Comparison of ENCODE assay signal across 11 cellular contexts in the genomic region with DNA sequence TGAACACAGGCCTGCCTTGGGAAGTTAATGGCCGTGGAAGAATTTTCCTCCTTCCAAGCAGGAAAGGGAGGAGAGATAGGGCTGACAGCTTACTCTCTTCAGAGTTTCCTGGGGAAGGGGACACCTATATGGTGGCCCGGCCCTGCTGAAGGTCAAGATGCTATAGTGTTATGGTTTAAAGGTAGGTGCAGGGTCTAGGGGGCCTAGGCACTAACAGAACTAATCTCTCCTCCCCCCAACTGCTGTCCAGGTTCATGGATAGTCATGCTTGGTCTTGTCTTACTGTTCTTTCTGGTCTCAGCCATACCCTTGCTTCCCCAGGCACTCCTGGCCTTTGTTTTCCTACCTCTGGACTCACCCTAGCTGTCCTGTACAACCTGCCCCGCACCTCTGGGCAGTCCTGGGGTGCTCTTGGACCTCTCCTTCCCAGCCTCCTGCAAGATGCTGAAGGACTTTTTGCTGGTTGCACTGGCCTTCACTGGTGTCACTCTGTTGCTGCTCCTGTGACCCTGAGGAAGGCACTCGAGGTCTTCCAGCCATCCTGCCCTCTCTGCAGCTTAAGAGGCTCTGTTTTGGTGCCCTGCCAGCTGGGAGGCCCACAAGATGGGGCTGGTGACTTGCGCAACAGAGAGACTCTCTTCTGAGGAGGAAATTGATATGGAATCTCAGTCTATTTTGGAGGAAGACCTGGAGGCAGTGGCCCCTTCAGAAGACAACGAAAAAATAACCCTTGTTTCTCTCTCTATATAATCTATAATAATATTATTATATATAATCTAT. TPM values are rescaled to one million over a fixed set of nuclear protein-coding genes. Genes with fewer than 3 reads are reported as not detected.
DNase-seq lines count a peak whose midpoint lies in the region; ATAC-seq, FAIRE-seq and TF ChIP-seq lines count a peak whose summit lies in the region.
"Had no signal": no experiment of that assay in that cellular context is flagged by ENCODE, and none has a peak within 500 bp of the region (broad histone marks: within the 10 kb centered on the region; RNA-seq: fewer than 3 reads in every experiment).

No MANE protein-coding gene starts in this region.

- no peak for FAIRE-seq in HepG2 (lab: Jason Lieb, UNC)

- DNase-seq in HepG2 (ENCODE audit: low spot score) (no peak), right lobe of liver (no peak), NOMO-1 (lab: John Stamatoyannopoulos, UW; ENCODE audit: unreplicated experiment in 2 of 2) (peak; percentile 47 to 59), chondrocyte (ENCODE audit: low spot score) (no peak), GM20000 (ENCODE audit: low spot score) (no peak), esophagus squamous epithelium (lab: John Stamatoyannopoulos, UW) (no peak)
- DNase-seq: central memory CD4-positive, alpha-beta T cell had no signal

- no peak overlapping the region for H3K27ac Mint-ChIP-seq in chondrocyte (ENCODE audit: unreplicated experiment)

- TF ChIP-seq CTCF in HepG2 (CRISPR knock-in tag; IDR thresholded peaks at IDR 0.05): peak; percentile 36
- TF ChIP-seq CTCF in right lobe of liver (IDR thresholded peaks at IDR 0.05): no peak
- TF ChIP-seq CTCF in chondrocyte (IDR thresholded peaks at IDR 0.05): peak; percentile 14
- no peak for TF ChIP-seq CTCF in GM20000 (IDR thresholded peaks at IDR 0.05; ENCODE audit: extremely low read depth, missing control alignments)
- no peak for TF ChIP-seq CTCF in esophagus squamous epithelium (IDR thresholded peaks at IDR 0.05)

- no peaks in the 10 kb centered on the region for H3K4me1 ChIP-seq in HepG2 (ENCODE audit: insufficient read depth, low read length)
- peaks cover 0 to 15% (median 3%) of the 10 kb centered on the region in 4 donors for H3K4me1 ChIP-seq in right lobe of liver
- H3K4me1 ChIP-seq in esophagus squamous epithelium: peaks cover 0 to under 1% (median 0%) of the 10 kb centered on the region in 3 donors
- H3K4me1 ChIP-seq: parathyroid adenoma had no signal

- H3K36me3 ChIP-seq in HepG2 (replicated peaks in 1 of 2; ENCODE audit: control insufficient read depth in 1 of 2, insufficient read depth in 2 of 2, low read length in 2 of 2) (no peaks in the 10 kb centered on the region), right lobe of liver (no peaks in the 10 kb centered on the region), esophagus squamous epithelium (no peaks in the 10 kb centered on the region)

- H2AFZ ChIP-seq in HepG2 (ENCODE audit: low read length): no peak overlapping the region
- H2AFZ ChIP-seq: parathyroid adenoma had no signal

- H3K36me3 Mint-ChIP-seq in chondrocyte (ENCODE audit: low read depth): no peaks in the 10 kb centered on the region

- H3K4me2 ChIP-seq in HepG2 (ENCODE audit: low read depth, low read length): no peak overlapping the region

- WGBS in HepG2 (ENCODE audit: low lambda C conversion rate): 27% methylated on average over 6 of the region's 6 CpGs
- WGBS in right lobe of liver (ENCODE audit: insufficient coverage, low coverage, low lambda C conversion rate, missing lambda C conversion rate): 38% methylated on average over 4 of the region's 6 CpGs
- 63 to 67% methylated on average over 6 of the region's 6 CpGs for WGBS in esophagus squamous epithelium, 2 donors

- CTCF ChIA-PET in HepG2 (lab: Yijun Ruan, JAX; ENCODE audit: low intra/inter-chr PET ratio, low total read pairs): no interaction called here

- H3K9me3 ChIP-seq in HepG2 (ENCODE audit: low read length) (no peaks in the 10 kb centered on the region), right lobe of liver (no peaks in the 10 kb centered on the region), esophagus squamous epithelium (no peaks in the 10 kb centered on the region)

- intact Hi-C loops in HepG2 (cut with micrococcal nuclease; ENCODE audit: unreplicated experiment) (no loop called here), right lobe of liver (cut with DNase I) (no loop called here), esophagus squamous epithelium (cut with DNase I) (no loop called here)

- no peaks in the 10 kb centered on the region for H3K79me2 ChIP-seq in HepG2 (ENCODE audit: insufficient read depth, low read length)
- H3K79me2 ChIP-seq: parathyroid adenoma had no signal

- BruUV-seq in HepG2 (replicated peaks; lab: Mats Ljungman, UMichigan): no TSS peak

- POLR2A ChIA-PET in HepG2 (lab: Yijun Ruan, JAX): no interaction called here

- H3K27ac ChIP-seq in HepG2 (ENCODE audit: extremely low read length, insufficient read depth, low read length) (no peak overlapping the region), right lobe of liver (no peak overlapping the region), esophagus squamous epithelium (no peak overlapping the region)
- H3K27ac ChIP-seq: parathyroid adenoma had no signal

- H3K4me3 Mint-ChIP-seq in chondrocyte (ENCODE audit: unreplicated experiment): no peak overlapping the region

- TF ChIP-seq RAD21 in HepG2 (CRISPR knock-in tag; IDR thresholded peaks at IDR 0.05): no peak

- TF ChIP-seq POLR2A in HepG2 (IDR thresholded peaks at IDR 0.05; ENCODE audit: insufficient read depth in 1 of 2, low read depth in 2 of 2, low read length in 2 of 2) (no peak), right lobe of liver (IDR thresholded peaks at IDR 0.05) (no peak), esophagus squamous epithelium (IDR thresholded peaks at IDR 0.05) (no peak)

- no peaks in the 10 kb centered on the region for H3K4me1 Mint-ChIP-seq in chondrocyte (ENCODE audit: low read depth)

- TF ChIP-seq EP300 in HepG2 (IDR thresholded peaks at IDR 0.05; ENCODE audit: low read depth in 2 of 2, low read length in 2 of 2) (no peak), HepG2 (CRISPR knock-in tag; IDR thresholded peaks at IDR 0.05; ENCODE audit: borderline replicate concordance) (no peak)

- H3K27me3 ChIP-seq in HepG2 (ENCODE audit: control insufficient read depth in 1 of 2, insufficient read depth in 2 of 2, low read length in 2 of 2) (peaks cover 0 to 4% of the 10 kb centered on the region in 2 experiments; a peak in 1 of 5 replicates), right lobe of liver (no peaks in the 10 kb centered on the region), esophagus squamous epithelium (peaks cover 0 to 20% (median 0%) of the 10 kb centered on the region in 4 donors)

- no peak overlapping the region for H3K9ac ChIP-seq in HepG2 (ENCODE audit: insufficient read depth, low read depth, low read length)
- H3K9ac ChIP-seq: parathyroid adenoma had no signal

- peaks cover 12% of the 10 kb centered on the region for H3K27me3 Mint-ChIP-seq in chondrocyte (ENCODE audit: low read depth)

- H3K9me3 Mint-ChIP-seq in chondrocyte (ENCODE audit: low read depth): no peaks in the 10 kb centered on the region

- no peak overlapping the region for H3K4me3 ChIP-seq in HepG2 (replicated peaks in 1 of 3; ENCODE audit: insufficient read depth in 1 of 3, low read depth in 2 of 3, low read length in 3 of 3)
- no peak overlapping the region for H3K4me3 ChIP-seq in right lobe of liver
- H3K4me3 ChIP-seq in esophagus squamous epithelium: no peak overlapping the region

- no peaks in the 10 kb centered on the region for H4K20me1 ChIP-seq in HepG2 (ENCODE audit: insufficient read depth, low read length)

- in situ Hi-C loops in HepG2 (cut with HindIII; ENCODE audit: extremely low pct_ligation_motif_present, low pct_unique_long_range_greater_than_20kb): no loop called here

- ATAC-seq in HepG2: peak; percentile 38; the same call in 1 of the 3 replicates
- ATAC-seq in right lobe of liver: no peak
- no peak for ATAC-seq in GM21529 (IDR thresholded peaks at IDR 0.05; ENCODE audit: unreplicated experiment)
- no peak for ATAC-seq in HG03025 (IDR thresholded peaks at IDR 0.05; ENCODE audit: low FRiP score, unreplicated experiment)

RNA-seq across cellular contexts. Expression of gene SEC14L3, which starts 17.9 kb away (rescaled TPM):
- not detected in 2 replicates for total RNA-seq in HepG2 (2016; rRNA removed; fragmentation: Illumina TruSeq; extraction: Trizol)
- total RNA-seq in HepG2 (2016; cell fraction: cytosol; rRNA removed; fragmentation: Illumina TruSeq; extraction: Trizol; ENCODE audit: low read depth): not detected in 2 replicates
- not detected in 2 replicates for total RNA-seq in HepG2 (2016; cell fraction: insoluble cytoplasmic fraction; rRNA removed; fragmentation: Illumina TruSeq; extraction: Trizol)
- not detected in 2 replicates for total RNA-seq in HepG2 (2016; cell fraction: membrane; rRNA removed; fragmentation: Illumina TruSeq; extraction: Trizol)
- not detected in 2 replicates for total RNA-seq in HepG2 (2016; cell fraction: nucleus; rRNA removed; fragmentation: Illumina TruSeq; extraction: Trizol)
- polyA plus RNA-seq in HepG2 (2011; rRNA removed): not detected in 2 replicates
- polyA plus RNA-seq in HepG2 (2011; cell fraction: cytosol; rRNA removed): not detected in 2 replicates
- polyA plus RNA-seq in HepG2 (2011; cell fraction: nucleus; rRNA removed): not detected in 2 replicates
- polyA plus RNA-seq in HepG2 (2012): not detected in 2 replicates
- not detected in 2 replicates for polyA plus RNA-seq in HepG2 (2016; cell fraction: cytosol; fragmentation: Illumina TruSeq; extraction: Trizol; ENCODE audit: low read depth)
- not detected in 2 replicates for polyA plus RNA-seq in HepG2 (2016; cell fraction: insoluble cytoplasmic fraction; fragmentation: Illumina TruSeq; extraction: Trizol; ENCODE audit: low read depth)
- not detected in 2 replicates for polyA plus RNA-seq in HepG2 (2016; cell fraction: membrane; fragmentation: Illumina TruSeq; extraction: Trizol; ENCODE audit: low read depth)
- polyA plus RNA-seq in HepG2 (2016; cell fraction: nucleus; fragmentation: Illumina TruSeq; extraction: Trizol; ENCODE audit: insufficient read depth, low read depth): not detected in 2 replicates
- polyA minus RNA-seq in HepG2 (2011; rRNA and poly(A)+ RNA removed; ENCODE audit: low replicate concordance): 0.07 TPM in 1 of 2 replicates, not detected in the other
- polyA minus RNA-seq in HepG2 (2011; cell fraction: cytosol; rRNA and poly(A)+ RNA removed): not detected in 2 replicates
- not detected in 2 replicates for polyA minus RNA-seq in HepG2 (2011; cell fraction: nucleus; rRNA and poly(A)+ RNA removed)
- 1 to 10 TPM in 1 of 6 experiments, under 1 TPM in 3, not detected in 2; 0.31 to 1.1 (median 0.55) TPM for total RNA-seq in right lobe of liver
- not detected in 3 replicates for total RNA-seq in chondrocyte
- under 1 TPM in 1 of 4 donors, not detected in 3; 0.19 TPM for total RNA-seq in esophagus squamous epithelium
- total RNA-seq: T-helper 2 cell treated with Interferon-gamma antibody and Interleukin-4, amounts not matched to agents 100 ng/mL and 5 ng/mL, for 36 hours had no signal

RNA-seq across cellular contexts. Expression of gene MTFP1, which starts 28.4 kb away (rescaled TPM):
- total RNA-seq in HepG2 (2016; rRNA removed; fragmentation: Illumina TruSeq; extraction: Trizol) (40.3 and 45.6 TPM in 2 replicates), right lobe of liver (10 to 100 TPM in 3 of 6 experiments, 1 to 10 TPM in 3; 4.2 to 30.1 (median 9.1) TPM), chondrocyte (9.3 to 12.7 TPM (median 12.1 TPM) in 3 replicates), esophagus squamous epithelium (10 to 100 TPM; 15.9 to 21.2 (median 19.0) TPM)
- 33.4 and 35.3 TPM in 2 replicates for total RNA-seq in HepG2 (2016; cell fraction: cytosol; rRNA removed; fragmentation: Illumina TruSeq; extraction: Trizol; ENCODE audit: low read depth)
- 40.9 and 46.1 TPM in 2 replicates for total RNA-seq in HepG2 (2016; cell fraction: insoluble cytoplasmic fraction; rRNA removed; fragmentation: Illumina TruSeq; extraction: Trizol)
- total RNA-seq in HepG2 (2016; cell fraction: membrane; rRNA removed; fragmentation: Illumina TruSeq; extraction: Trizol): 44.5 and 56.8 TPM in 2 replicates
- total RNA-seq in HepG2 (2016; cell fraction: nucleus; rRNA removed; fragmentation: Illumina TruSeq; extraction: Trizol): 24.5 and 30.0 TPM in 2 replicates
- 29.5 TPM in 2 replicates for polyA plus RNA-seq in HepG2 (2011; rRNA removed)
- 33.0 and 55.8 TPM in 2 replicates for polyA plus RNA-seq in HepG2 (2011; cell fraction: cytosol; rRNA removed)
- polyA plus RNA-seq in HepG2 (2011; cell fraction: nucleus; rRNA removed): 33.3 and 33.4 TPM in 2 replicates
- 16.5 and 23.5 TPM in 2 replicates for polyA plus RNA-seq in HepG2 (2012)
- polyA plus RNA-seq in HepG2 (2016; cell fraction: cytosol; fragmentation: Illumina TruSeq; extraction: Trizol; ENCODE audit: low read depth): 26.8 and 41.3 TPM in 2 replicates
- 32.6 and 35.9 TPM in 2 replicates for polyA plus RNA-seq in HepG2 (2016; cell fraction: insoluble cytoplasmic fraction; fragmentation: Illumina TruSeq; extraction: Trizol; ENCODE audit: low read depth)
- 36.2 and 46.2 TPM in 2 replicates for polyA plus RNA-seq in HepG2 (2016; cell fraction: membrane; fragmentation: Illumina TruSeq; extraction: Trizol; ENCODE audit: low read depth)
- 42.3 and 44.8 TPM in 2 replicates for polyA plus RNA-seq in HepG2 (2016; cell fraction: nucleus; fragmentation: Illumina TruSeq; extraction: Trizol; ENCODE audit: insufficient read depth, low read depth)
- 41.9 and 45.1 TPM in 2 replicates for polyA minus RNA-seq in HepG2 (2011; rRNA and poly(A)+ RNA removed; ENCODE audit: low replicate concordance)
- 13.7 and 14.0 TPM in 2 replicates for polyA minus RNA-seq in HepG2 (2011; cell fraction: cytosol; rRNA and poly(A)+ RNA removed)
- polyA minus RNA-seq in HepG2 (2011; cell fraction: nucleus; rRNA and poly(A)+ RNA removed): 5.2 and 9.7 TPM in 2 replicates

RNA-seq across cellular contexts. Expression of gene SEC14L4, which starts 51.6 kb away (rescaled TPM):
- not detected in 2 replicates for total RNA-seq in HepG2 (2016; rRNA removed; fragmentation: Illumina TruSeq; extraction: Trizol)
- not detected in 2 replicates for total RNA-seq in HepG2 (2016; cell fraction: cytosol; rRNA removed; fragmentation: Illumina TruSeq; extraction: Trizol; ENCODE audit: low read depth)
- total RNA-seq in HepG2 (2016; cell fraction: insoluble cytoplasmic fraction; rRNA removed; fragmentation: Illumina TruSeq; extraction: Trizol): 0.04 TPM in 1 of 2 replicates, not detected in the other
- total RNA-seq in HepG2 (2016; cell fraction: membrane; rRNA removed; fragmentation: Illumina TruSeq; extraction: Trizol): not detected in 2 replicates
- total RNA-seq in HepG2 (2016; cell fraction: nucleus; rRNA removed; fragmentation: Illumina TruSeq; extraction: Trizol): not detected in 2 replicates
- polyA plus RNA-seq in HepG2 (2011; rRNA removed): 0.59 and 0.93 TPM in 2 replicates
- polyA plus RNA-seq in HepG2 (2011; cell fraction: cytosol; rRNA removed): 0.39 and 0.47 TPM in 2 replicates
- 1.6 and 2.3 TPM in 2 replicates for polyA plus RNA-seq in HepG2 (2011; cell fraction: nucleus; rRNA removed)
- polyA plus RNA-seq in HepG2 (2012): 0.58 and 0.65 TPM in 2 replicates
- polyA plus RNA-seq in HepG2 (2016; cell fraction: cytosol; fragmentation: Illumina TruSeq; extraction: Trizol; ENCODE audit: low read depth): not detected in 2 replicates
- not detected in 2 replicates for polyA plus RNA-seq in HepG2 (2016; cell fraction: insoluble cytoplasmic fraction; fragmentation: Illumina TruSeq; extraction: Trizol; ENCODE audit: low read depth)
- not detected in 2 replicates for polyA plus RNA-seq in HepG2 (2016; cell fraction: membrane; fragmentation: Illumina TruSeq; extraction: Trizol; ENCODE audit: low read depth)
- not detected in 2 replicates for polyA plus RNA-seq in HepG2 (2016; cell fraction: nucleus; fragmentation: Illumina TruSeq; extraction: Trizol; ENCODE audit: insufficient read depth, low read depth)
- polyA minus RNA-seq in HepG2 (2011; rRNA and poly(A)+ RNA removed; ENCODE audit: low replicate concordance): 0.94 and 6.3 TPM in 2 replicates
- polyA minus RNA-seq in HepG2 (2011; cell fraction: cytosol; rRNA and poly(A)+ RNA removed): 0.40 TPM in 1 of 2 replicates, not detected in the other
- polyA minus RNA-seq in HepG2 (2011; cell fraction: nucleus; rRNA and poly(A)+ RNA removed): 0.13 and 0.99 TPM in 2 replicates
- total RNA-seq in right lobe of liver: 10 to 100 TPM in 5 of 6 experiments, 1 to 10 TPM in 1; 9.4 to 27.7 (median 17.9) TPM
- total RNA-seq in chondrocyte: not detected in 3 replicates
- not detected for total RNA-seq in esophagus squamous epithelium
- total RNA-seq: T-helper 2 cell treated with Interferon-gamma antibody and Interleukin-4, amounts not matched to agents 100 ng/mL and 5 ng/mL, for 36 hours had no signal

RNA-seq across cellular contexts. Expression of gene SEC14L2, which starts 57.1 kb away (rescaled TPM):
- total RNA-seq in HepG2 (2016; rRNA removed; fragmentation: Illumina TruSeq; extraction: Trizol) (4.1 and 5.3 TPM in 2 replicates), right lobe of liver (100 to 1,000 TPM in 3 of 6 experiments, 10 to 100 TPM in 3; 42.7 to 240 (median 101) TPM), chondrocyte (15.5 to 39.5 TPM (median 15.6 TPM) in 3 replicates), esophagus squamous epithelium (10 to 100 TPM; 16.6 to 45.4 (median 28.2) TPM)
- 0.71 and 0.88 TPM in 2 replicates for total RNA-seq in HepG2 (2016; cell fraction: cytosol; rRNA removed; fragmentation: Illumina TruSeq; extraction: Trizol; ENCODE audit: low read depth)
- total RNA-seq in HepG2 (2016; cell fraction: insoluble cytoplasmic fraction; rRNA removed; fragmentation: Illumina TruSeq; extraction: Trizol): 5.1 TPM in 2 replicates
- total RNA-seq in HepG2 (2016; cell fraction: membrane; rRNA removed; fragmentation: Illumina TruSeq; extraction: Trizol): 2.0 and 2.8 TPM in 2 replicates
- total RNA-seq in HepG2 (2016; cell fraction: nucleus; rRNA removed; fragmentation: Illumina TruSeq; extraction: Trizol): 3.5 and 5.0 TPM in 2 replicates
- 5.1 and 9.1 TPM in 2 replicates for polyA plus RNA-seq in HepG2 (2011; rRNA removed)
- polyA plus RNA-seq in HepG2 (2011; cell fraction: cytosol; rRNA removed): 6.9 and 7.2 TPM in 2 replicates
- 13.4 and 15.2 TPM in 2 replicates for polyA plus RNA-seq in HepG2 (2011; cell fraction: nucleus; rRNA removed)
- 4.1 and 4.7 TPM in 2 replicates for polyA plus RNA-seq in HepG2 (2012)
- 1.8 and 2.4 TPM in 2 replicates for polyA plus RNA-seq in HepG2 (2016; cell fraction: cytosol; fragmentation: Illumina TruSeq; extraction: Trizol; ENCODE audit: low read depth)
- 5.3 and 5.4 TPM in 2 replicates for polyA plus RNA-seq in HepG2 (2016; cell fraction: insoluble cytoplasmic fraction; fragmentation: Illumina TruSeq; extraction: Trizol; ENCODE audit: low read depth)
- polyA plus RNA-seq in HepG2 (2016; cell fraction: membrane; fragmentation: Illumina TruSeq; extraction: Trizol; ENCODE audit: low read depth): 1.9 and 2.3 TPM in 2 replicates
- polyA plus RNA-seq in HepG2 (2016; cell fraction: nucleus; fragmentation: Illumina TruSeq; extraction: Trizol; ENCODE audit: insufficient read depth, low read depth): 5.5 and 6.3 TPM in 2 replicates
- 13.5 and 19.9 TPM in 2 replicates for polyA minus RNA-seq in HepG2 (2011; rRNA and poly(A)+ RNA removed; ENCODE audit: low replicate concordance)
- polyA minus RNA-seq in HepG2 (2011; cell fraction: cytosol; rRNA and poly(A)+ RNA removed): 4.4 and 5.6 TPM in 2 replicates
- polyA minus RNA-seq in HepG2 (2011; cell fraction: nucleus; rRNA and poly(A)+ RNA removed): 11.5 and 19.1 TPM in 2 replicates

Comparison
In these comparisons a context has a peak if more than half of its experiments do, and no peak if none do; other contexts are left out.
1. CTCF ChIP-seq: peak in HepG2 (single experiment) and chondrocyte (single experiment); none in right lobe of liver (0 of 4), GM20000 (single experiment) and esophagus squamous epithelium (0 of 6).
2. DNase-seq: peak in NOMO-1 (2 of 2); none in HepG2 (single experiment), right lobe of liver (0 of 3), chondrocyte (single experiment), GM20000 (single experiment) and esophagus squamous epithelium (single experiment).